ENCODE assay signal across 1 cellular context in the genomic region with DNA sequence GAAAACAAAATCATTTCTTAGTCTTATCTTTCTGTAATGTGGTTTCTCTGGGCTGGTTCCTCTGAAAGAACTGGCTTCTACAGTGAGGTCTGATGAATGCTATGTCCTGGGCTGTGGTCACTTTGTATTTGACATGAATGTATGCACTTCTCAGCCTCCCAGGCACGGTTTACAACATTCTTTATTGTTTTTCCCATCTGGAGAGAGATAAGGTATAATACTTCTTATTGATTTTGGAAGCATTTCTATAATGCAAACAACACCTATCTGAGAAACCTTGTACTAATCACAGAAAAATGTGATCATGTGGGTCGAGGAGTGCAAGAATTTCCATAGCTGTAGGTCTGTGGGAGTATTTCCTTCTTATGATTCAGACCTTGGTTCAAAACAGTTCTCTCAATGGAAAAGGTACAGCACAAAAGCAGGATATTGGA.
TF ChIP-seq lines count a peak whose summit lies in the region.

No MANE protein-coding gene starts in this region.

TF ChIP-seq in HCT116, 20 proteins besides CTCF, POLR2A, EP300 and RAD21 (continued from another document):
- no peak for TF ChIP-seq YY1 (IDR thresholded peaks at IDR 0.05; ENCODE audit: extremely low read depth, insufficient replicate concordance, low read depth, low read length)
- 0 out of 2 replicates have a peak, but pooled peaks have one; percentile 22 for TF ChIP-seq EGR1 (IDR thresholded peaks at IDR 0.05; ENCODE audit: low read depth)
- no peak for TF ChIP-seq SIN3A (IDR thresholded peaks at IDR 0.05; ENCODE audit: low read depth)
- no peak for TF ChIP-seq ZNF274 (IDR thresholded peaks at IDR 0.05; ENCODE audit: low read depth, low read length)
- no peak for TF ChIP-seq CEBPB (IDR thresholded peaks at IDR 0.05; ENCODE audit: low read depth)
- peak; percentile 57 for TF ChIP-seq SP1 (IDR thresholded peaks at IDR 0.05; ENCODE audit: low read depth)
- no peak for TF ChIP-seq ZBTB33 (IDR thresholded peaks at IDR 0.05; ENCODE audit: extremely low read depth, insufficient replicate concordance, low read length)
- no peak for TF ChIP-seq SRF (IDR thresholded peaks at IDR 0.05; ENCODE audit: low read depth)
- no peak for TF ChIP-seq EZH2 (IDR thresholded peaks at IDR 0.05)
- no peak for TF ChIP-seq TCF7L2 (IDR thresholded peaks at IDR 0.05; ENCODE audit: borderline replicate concordance, extremely low read depth, insufficient read depth, insufficient read length)
- TF ChIP-seq ELF1 (IDR thresholded peaks at IDR 0.05; ENCODE audit: borderline replicate concordance, low read depth) = no peak
- TF ChIP-seq, protein P1, sequence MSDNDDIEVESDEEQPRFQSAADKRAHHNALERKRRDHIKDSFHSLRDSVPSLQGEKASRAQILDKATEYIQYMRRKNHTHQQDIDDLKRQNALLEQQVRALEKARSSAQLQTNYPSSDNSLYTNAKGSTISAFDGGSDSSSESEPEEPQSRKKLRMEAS (IDR thresholded peaks at IDR 0.05) = no peak
- TF ChIP-seq POLR2AphosphoS5 (IDR thresholded peaks at IDR 0.05; ENCODE audit: low read depth, low read length) = no peak
- TF ChIP-seq EZH2phosphoT487 (IDR thresholded peaks at IDR 0.05; ENCODE audit: borderline replicate concordance) = no peak
- TF ChIP-seq FOSL1 (IDR thresholded peaks at IDR 0.05; ENCODE audit: low read depth) = peak; percentile 51; the same call in 1 of the 2 replicates
- TF ChIP-seq JUND (IDR thresholded peaks at IDR 0.05) = peak; percentile 47
